In genomic region chr7:149823191-149823630, GRCh38 we compare ENCODE assay signal across 25 cellular contexts.
"Had no signal": no experiment of that assay in that cellular context is flagged by ENCODE, and none has a peak within 500 bp of the region (broad histone marks: within the 10 kb centered on the region; RNA-seq: fewer than 3 reads in every experiment).

No MANE protein-coding gene starts in this region.

- H3K4me3 Mint-ChIP-seq: activated CD8-positive, alpha-beta T cell treated with anti-CD3 and anti-CD28 coated beads, Interleukin-2, amount 10 ng/mL, durations not matched to agents 7 days and 5 days; activated T-helper 1 cell treated with anti-CD3 and anti-CD28 coated beads, Interleukin-12 subunit alpha, Interleukin-12 subunit beta, Interleukin-2, Interleukin-4 antibody, amounts not matched to agents 30 ng/mL and 10 ng/mL and 1 ng/mL, durations not matched to agents 14 hours and 24 hours and 36 hours; brain; memory B cell; naive thymus-derived CD4-positive, alpha-beta T cell; neural progenitor cell; stimulated activated memory B cell treated with anti-CD40 and anti-IgM and Interleukin-4, amounts not matched to agents 10 μg/mL and 1 μg/mL and 100 μg/mL, for 72 hours; T-helper 2 cell treated with Interferon-gamma antibody and Interleukin-4, amounts not matched to agents 5 μg/mL and 100 μg/mL, for 36 hours had no signal

- H2AFZ ChIP-seq: neural progenitor cell had no signal

- H3K27me3 ChIP-seq: left lung, neural progenitor cell, right lobe of liver, stomach, suprapubic skin, tibial nerve had no signal

- H3K36me3 Mint-ChIP-seq: brain; memory B cell; naive thymus-derived CD4-positive, alpha-beta T cell; neural progenitor cell; stimulated activated memory B cell treated with anti-CD40 and anti-IgM and Interleukin-4, amounts not matched to agents 10 μg/mL and 1 μg/mL and 100 μg/mL, for 72 hours had no signal

- H3K27ac ChIP-seq: left lung, neural progenitor cell, prostate gland, right lobe of liver, skin epidermis, stomach, suprapubic skin, tibial nerve had no signal

- DNase-seq: activated CD4-positive, alpha-beta T cell treated with anti-CD3 and anti-CD28 coated beads for 1 hour; activated CD4-positive, alpha-beta T cell treated with anti-CD3 and anti-CD28 coated beads, Interleukin-2, amount 50 U/mL, for 1 hour; activated CD8-positive, alpha-beta T cell treated with anti-CD3 and anti-CD28 coated beads, Interleukin-2, amount 10 ng/mL, durations not matched to agents 7 days and 5 days; activated gamma-delta T cell; activated naive CD4-positive, alpha-beta T cell treated with anti-CD3 and anti-CD28 coated beads, Interleukin-2, amount 50 U/mL, for 16 hours; caudate nucleus; dermis blood vessel endothelial cell; effector CD8-positive, alpha-beta T cell; erythroblast; foreskin fibroblast; naive thymus-derived CD4-positive, alpha-beta T cell; stimulated activated CD4-positive, alpha-beta T cell treated with anti-CD3 and anti-CD28 coated beads, Interleukin-2, amount 100 ng/mL, for 24 hours; stomach had no signal

- H3K4me1 Mint-ChIP-seq: naive thymus-derived CD4-positive, alpha-beta T cell; stimulated activated memory B cell treated with anti-CD40 and anti-IgM and Interleukin-4, amounts not matched to agents 10 μg/mL and 1 μg/mL and 100 μg/mL, for 72 hours had no signal

- ATAC-seq: activated CD8-positive, alpha-beta T cell treated with anti-CD3 and anti-CD28 coated beads, Interleukin-2, amount 10 ng/mL, durations not matched to agents 7 days and 5 days; left lung; naive thymus-derived CD4-positive, alpha-beta T cell; right lobe of liver; stimulated activated memory B cell treated with anti-CD40 and anti-IgM and Interleukin-4, amounts not matched to agents 10 μg/mL and 1 μg/mL and 100 μg/mL, for 72 hours had no signal

- H3K4me2 ChIP-seq: neural progenitor cell had no signal

- H3K36me3 ChIP-seq: left lung, neural progenitor cell, prostate gland, right lobe of liver, stomach, suprapubic skin, tibial nerve had no signal

- H3K27me3 Mint-ChIP-seq: brain; naive thymus-derived CD4-positive, alpha-beta T cell had no signal

- H3K9ac ChIP-seq: neural progenitor cell had no signal

- H3K4me1 ChIP-seq: left lung, neural progenitor cell, prostate gland, stomach, tibial nerve had no signal

- H3K27ac Mint-ChIP-seq: activated CD8-positive, alpha-beta T cell treated with anti-CD3 and anti-CD28 coated beads, Interleukin-2, amount 10 ng/mL, durations not matched to agents 7 days and 5 days; activated T-helper 1 cell treated with anti-CD3 and anti-CD28 coated beads, Interleukin-12 subunit alpha, Interleukin-12 subunit beta, Interleukin-2, Interleukin-4 antibody, amounts not matched to agents 30 ng/mL and 10 ng/mL and 1 ng/mL, durations not matched to agents 14 hours and 24 hours and 36 hours; memory B cell; naive thymus-derived CD4-positive, alpha-beta T cell; neural progenitor cell; stimulated activated memory B cell treated with anti-CD40 and anti-IgM and Interleukin-4, amounts not matched to agents 10 μg/mL and 1 μg/mL and 100 μg/mL, for 72 hours; T-helper 2 cell treated with Interferon-gamma antibody and Interleukin-4, amounts not matched to agents 5 μg/mL and 100 μg/mL, for 36 hours had no signal

- H3K9me3 ChIP-seq: left lung, prostate gland, right lobe of liver, stomach, suprapubic skin, tibial nerve had no signal

- H3K4me3 ChIP-seq: left lung, neural progenitor cell, prostate gland, right lobe of liver, skin epidermis, stomach, suprapubic skin, tibial nerve had no signal
